ENCODE assay signal across 17 cellular contexts in the genomic region with DNA sequence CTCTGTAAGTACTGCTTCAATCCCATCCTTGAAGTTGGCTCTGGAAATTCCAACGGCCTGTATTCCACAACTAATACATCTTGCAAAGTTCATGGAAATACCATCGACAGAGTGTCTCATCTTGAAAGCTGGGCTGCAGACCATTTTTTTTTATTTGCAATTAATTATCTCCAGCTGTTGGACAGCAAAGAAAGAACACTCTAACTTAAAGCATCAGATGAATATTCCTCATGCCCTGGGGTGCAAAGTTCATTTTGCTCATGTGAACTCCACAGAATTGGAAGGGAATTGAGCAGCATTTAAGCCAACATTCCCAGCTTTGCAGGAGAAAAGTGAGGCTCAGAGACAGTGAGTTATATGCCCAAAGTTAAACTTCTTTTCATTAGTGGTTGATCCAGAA.
A peak's percentile ranks its signal among the peaks of the same experiment; 100 is the strongest.
DNase-seq lines count a peak whose midpoint lies in the region; ATAC-seq and TF ChIP-seq lines count a peak whose summit lies in the region.
"Had no signal": no experiment of that assay in that cellular context is flagged by ENCODE, and none has a peak within 500 bp of the region (broad histone marks: within the 10 kb centered on the region; RNA-seq: fewer than 3 reads in every experiment).

No MANE protein-coding gene starts in this region.

- ATAC-seq in aorta (ENCODE audit: low FRiP score): no peak
- ATAC-seq in HG02938 (IDR thresholded peaks at IDR 0.05; ENCODE audit: unreplicated experiment): no peak
- no peak for ATAC-seq in HG02678 (IDR thresholded peaks at IDR 0.05; ENCODE audit: unreplicated experiment)
- ATAC-seq: Right ventricle myocardium inferior had no signal

- no peaks in the 10 kb centered on the region for H4K20me1 ChIP-seq in hepatocyte (ENCODE audit: insufficient read depth, poor library complexity, severe bottlenecking)

- H3K36me3 ChIP-seq in ACC112 (ENCODE audit: insufficient read depth, low read length) (no peaks in the 10 kb centered on the region), hepatocyte (replicated peaks; ENCODE audit: insufficient read depth, low read depth) (no peaks in the 10 kb centered on the region), aorta (ENCODE audit: control insufficient read depth in 1 of 2, insufficient read depth in 2 of 2, low read length in 1 of 2) (no peaks in the 10 kb centered on the region)

- TF ChIP-seq CTCF in astrocyte of the spinal cord (IDR thresholded peaks at IDR 0.05; ENCODE audit: low read depth, low read length): no peak
- no peak for TF ChIP-seq CTCF in hepatocyte (IDR thresholded peaks at IDR 0.05; ENCODE audit: poor library complexity)

- DNase-seq in GM03348 (ENCODE audit: low spot score) (peak; percentile 48), astrocyte of the spinal cord (ENCODE audit: low read depth, low spot score) (peak; percentile 6), hepatocyte (ENCODE audit: low spot score) (peak; percentile 30), aorta (no peak), substantia nigra (lab: John Stamatoyannopoulos, UW) (no peak)
- DNase-seq: 8988T, DMS 273 treated with DMSO at 0.1 percent for 48 hours, H9, KG1, NCI-H1417 treated with DMSO at 0.1 percent for 48 hours, NCI-H1930, NCI-H2171, NCI-H748 treated with DMSO at 0.1 percent for 48 hours had no signal

- H3K4me3 ChIP-seq in ACC112 (ENCODE audit: low read depth, low read length) (no peak overlapping the region), astrocyte of the spinal cord (ENCODE audit: low read depth, low read length) (no peak overlapping the region), hepatocyte (no peak overlapping the region), aorta (ENCODE audit: low read length in 2 of 2) (no peak overlapping the region)

- no peaks in the 10 kb centered on the region for H3K9me3 ChIP-seq in hepatocyte (ENCODE audit: low read depth)
- H3K9me3 ChIP-seq in aorta (ENCODE audit: control insufficient read depth, low read length): no peaks in the 10 kb centered on the region

- intact Hi-C loops in aorta (cut with DNase I): no loop called here

- peak overlapping the region; percentile 59 for H2AFZ ChIP-seq in ACC112 (ENCODE audit: low read length, unreplicated experiment)
- no peak overlapping the region for H2AFZ ChIP-seq in hepatocyte

- H3K27me3 ChIP-seq in ACC112 (ENCODE audit: insufficient read depth, low read length): no peaks in the 10 kb centered on the region
- no peaks in the 10 kb centered on the region for H3K27me3 ChIP-seq in hepatocyte
- H3K27me3 ChIP-seq in aorta (ENCODE audit: control insufficient read depth in 1 of 2, insufficient read depth in 2 of 2, low read length in 1 of 2): peaks cover 0 to 2% of the 10 kb centered on the region in 2 donors

- H3K4me2 ChIP-seq in hepatocyte: no peak overlapping the region

- WGBS in hepatocyte (ENCODE audit: low lambda C conversion rate, missing lambda C conversion rate): 63% methylated on average over 2 of the region's 2 CpGs
- WGBS in aorta, 2 donors: 81% methylated on average over 2 of the region's 2 CpGs

- H3K27ac ChIP-seq in ACC112 (ENCODE audit: low read depth, low read length): no peak overlapping the region
- no peak overlapping the region for H3K27ac ChIP-seq in hepatocyte
- no peak overlapping the region for H3K27ac ChIP-seq in aorta (ENCODE audit: low read depth in 1 of 2, low read length in 2 of 2)
- H3K27ac ChIP-seq in substantia nigra (ENCODE audit: low read depth, low read length, poor library complexity, severe bottlenecking): no peak overlapping the region

- H3K79me2 ChIP-seq in ACC112 (ENCODE audit: control insufficient read depth, insufficient read depth, low read length, unreplicated experiment) (no peaks in the 10 kb centered on the region), hepatocyte (no peaks in the 10 kb centered on the region)

- H3K4me1 ChIP-seq in ACC112 (ENCODE audit: control insufficient read depth, insufficient read depth, low read length, unreplicated experiment) (peaks cover 13% of the 10 kb centered on the region), hepatocyte (ENCODE audit: insufficient read depth) (peaks cover 5% of the 10 kb centered on the region), aorta (ENCODE audit: control insufficient read depth in 1 of 2, insufficient read depth in 2 of 2, low read length in 2 of 2) (no peaks in the 10 kb centered on the region)

- in situ Hi-C loops in astrocyte of the spinal cord (cut with HindIII; ENCODE audit: low sequenced_read_pairs): no loop called here

- H3K9me2 ChIP-seq in hepatocyte (replicated peaks; ENCODE audit: insufficient read depth): no peaks in the 10 kb centered on the region

Comparison
In these comparisons a context has a peak if more than half of its experiments do, and no peak if none do; other contexts are left out.
1. DNase-seq: peak in GM03348 (single experiment), astrocyte of the spinal cord (single experiment) and hepatocyte (single experiment); none in aorta (0 of 2) and substantia nigra (0 of 49).